ENCODE assay signal across 1 cellular context in genomic region chr4:150321113-150321512, GRCh38.
TF ChIP-seq lines count a peak whose summit lies in the region.

No MANE protein-coding gene starts in this region.

TF ChIP-seq in K562, 482 proteins besides CTCF, POLR2A, EP300 and RAD21 (continued from another document):
- TF ChIP-seq E2F1 (CRISPR knock-in tag; IDR thresholded peaks at IDR 0.05) (no peak), SFPQ (IDR thresholded peaks at IDR 0.05; ENCODE audit: low read depth, low read length) (no peak), KAT2B (IDR thresholded peaks at IDR 0.05; ENCODE audit: low read depth, low read length) (no peak), CREB3L1 (IDR thresholded peaks at IDR 0.05; ENCODE audit: borderline replicate concordance, low read depth) (peak; percentile 37; the same call in 1 of the 2 replicates), SRF (CRISPR knock-in tag; IDR thresholded peaks at IDR 0.05) (no peak), ZFPM2 (CRISPR knock-in tag; IDR thresholded peaks at IDR 0.05) (no peak), ZC3H8 (IDR thresholded peaks at IDR 0.05) (no peak), ZNF277 (CRISPR knock-in tag; IDR thresholded peaks at IDR 0.05; ENCODE audit: borderline replicate concordance) (no peak), HDAC3 (IDR thresholded peaks at IDR 0.05; ENCODE audit: borderline replicate concordance, partially characterized antibody) (no peak), RFX1 (IDR thresholded peaks at IDR 0.05) (no peak), KLF16 (IDR thresholded peaks at IDR 0.05) (no peak), BCLAF1 (IDR thresholded peaks at IDR 0.05; ENCODE audit: borderline replicate concordance in 1 of 2, control insufficient read depth in 1 of 2, low read depth in 2 of 2, low read length in 1 of 2) (no peak), SUPT5H (IDR thresholded peaks at IDR 0.05) (no peak), ZC3H4 (CRISPR knock-in tag; IDR thresholded peaks at IDR 0.05; ENCODE audit: borderline replicate concordance) (no peak), ZFP91 (CRISPR knock-in tag; IDR thresholded peaks at IDR 0.05) (no peak), BHLHE40 (IDR thresholded peaks at IDR 0.05; ENCODE audit: low read length) (peak; percentile 84), SAFB (IDR thresholded peaks at IDR 0.05; ENCODE audit: borderline replicate concordance, low read depth, low read length) (no peak), ZNF134 (CRISPR knock-in tag; conservative IDR thresholded peaks at IDR 0.05) (0 out of 2 replicates have a peak, but pooled peaks have one; percentile 6), CBFA2T2 (conservative IDR thresholded peaks at IDR 0.05) (peak; percentile 72), TCFL5 (CRISPR knock-in tag; conservative IDR thresholded peaks at IDR 0.05) (no peak), PRMT5 (CRISPR knock-in tag; IDR thresholded peaks at IDR 0.05) (no peak), STAT5B (CRISPR knock-in tag; IDR thresholded peaks at IDR 0.05) (no peak), SNIP1 (IDR thresholded peaks at IDR 0.05; ENCODE audit: low read depth) (no peak), HMG20A (CRISPR knock-in tag; conservative IDR thresholded peaks at IDR 0.05) (no peak), ZNF764 (CRISPR knock-in tag; IDR thresholded peaks at IDR 0.05; ENCODE audit: low read depth) (no peak), HNRNPH1 (optimal IDR thresholded peaks at IDR 0.05; ENCODE audit: low read depth, low read length) (no peak), BRF1 (IDR thresholded peaks at IDR 0.05; ENCODE audit: borderline replicate concordance, extremely low read depth, insufficient read length) (no peak), MAFK (IDR thresholded peaks at IDR 0.05; ENCODE audit: low read length) (no peak), SRSF1 (IDR thresholded peaks at IDR 0.05; ENCODE audit: low read depth, low read length) (no peak), ETS1 (conservative IDR thresholded peaks at IDR 0.05; ENCODE audit: control insufficient read depth, low read depth, low read length) (no peak), PRPF4 (IDR thresholded peaks at IDR 0.05; ENCODE audit: insufficient read depth, low read depth, low read length, poor library complexity, severe bottlenecking) (no peak), FOSL1 (tag; conservative IDR thresholded peaks at IDR 0.05) (no peak), U2AF2 (optimal IDR thresholded peaks at IDR 0.05; ENCODE audit: low read depth, low read length) (no peak), ZNF175 (CRISPR knock-in tag; IDR thresholded peaks at IDR 0.05; ENCODE audit: low read depth) (peak; percentile 93; the same call in 1 of the 2 replicates)
